1 cellular context compared by ENCODE assay signal in the genomic region with DNA sequence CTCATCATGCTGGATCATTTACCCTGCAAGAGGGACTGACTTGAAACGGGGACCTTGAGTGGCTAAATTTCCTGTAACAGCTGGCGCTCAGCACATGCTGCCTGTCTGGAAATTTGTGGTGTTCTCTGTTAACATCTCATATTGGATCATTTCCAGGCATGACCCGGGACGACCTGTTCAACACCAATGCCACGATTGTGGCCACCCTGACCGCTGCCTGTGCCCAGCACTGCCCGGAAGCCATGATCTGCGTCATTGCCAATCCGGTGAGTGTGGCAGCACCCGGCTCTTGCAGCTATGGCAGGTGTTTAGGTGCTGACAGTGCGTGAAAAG.
TF ChIP-seq lines count a peak whose summit lies in the region.

No MANE protein-coding gene starts in this region.

TF ChIP-seq in WTC11, 78 proteins besides CTCF, POLR2A, EP300 and RAD21 (continued from another document):
- TF ChIP-seq, protein P1, sequence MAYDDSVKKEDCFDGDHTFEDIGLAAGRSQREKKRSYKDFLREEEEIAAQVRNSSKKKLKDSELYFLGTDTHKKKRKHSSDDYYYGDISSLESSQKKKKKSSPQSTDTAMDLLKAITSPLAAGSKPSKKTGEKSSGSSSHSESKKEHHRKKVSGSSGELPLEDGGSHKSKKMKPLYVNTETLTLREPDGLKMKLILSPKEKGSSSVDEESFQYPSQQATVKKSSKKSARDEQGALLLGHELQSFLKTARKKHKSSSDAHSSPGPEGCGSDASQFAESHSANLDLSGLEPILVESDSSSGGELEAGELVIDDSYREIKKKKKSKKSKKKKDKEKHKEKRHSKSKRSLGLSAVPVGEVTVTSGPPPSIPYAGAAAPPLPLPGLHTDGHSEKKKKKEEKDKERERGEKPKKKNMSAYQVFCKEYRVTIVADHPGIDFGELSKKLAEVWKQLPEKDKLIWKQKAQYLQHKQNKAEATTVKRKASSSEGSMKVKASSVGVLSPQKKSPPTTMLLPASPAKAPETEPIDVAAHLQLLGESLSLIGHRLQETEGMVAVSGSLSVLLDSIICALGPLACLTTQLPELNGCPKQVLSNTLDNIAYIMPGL (CRISPR knock-in tag; IDR thresholded peaks at IDR 0.05), result no peak
- no peak for TF ChIP-seq ZNF219 (CRISPR knock-in tag; IDR thresholded peaks at IDR 0.05; ENCODE audit: borderline replicate concordance)
- TF ChIP-seq, protein P2, sequence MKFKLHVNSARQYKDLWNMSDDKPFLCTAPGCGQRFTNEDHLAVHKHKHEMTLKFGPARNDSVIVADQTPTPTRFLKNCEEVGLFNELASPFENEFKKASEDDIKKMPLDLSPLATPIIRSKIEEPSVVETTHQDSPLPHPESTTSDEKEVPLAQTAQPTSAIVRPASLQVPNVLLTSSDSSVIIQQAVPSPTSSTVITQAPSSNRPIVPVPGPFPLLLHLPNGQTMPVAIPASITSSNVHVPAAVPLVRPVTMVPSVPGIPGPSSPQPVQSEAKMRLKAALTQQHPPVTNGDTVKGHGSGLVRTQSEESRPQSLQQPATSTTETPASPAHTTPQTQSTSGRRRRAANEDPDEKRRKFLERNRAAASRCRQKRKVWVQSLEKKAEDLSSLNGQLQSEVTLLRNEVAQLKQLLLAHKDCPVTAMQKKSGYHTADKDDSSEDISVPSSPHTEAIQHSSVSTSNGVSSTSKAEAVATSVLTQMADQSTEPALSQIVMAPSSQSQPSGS (CRISPR knock-in tag; IDR thresholded peaks at IDR 0.05; ENCODE audit: borderline replicate concordance, low read depth), result no peak
- TF ChIP-seq MLX (CRISPR knock-in tag; IDR thresholded peaks at IDR 0.05), result no peak
- no peak for TF ChIP-seq EMX1 (CRISPR knock-in tag; IDR thresholded peaks at IDR 0.05)
- no peak for TF ChIP-seq ETV6 (CRISPR knock-in tag; IDR thresholded peaks at IDR 0.05)
- TF ChIP-seq ZNF396 (CRISPR knock-in tag; IDR thresholded peaks at IDR 0.05; ENCODE audit: borderline replicate concordance), result no peak
TF ChIP-seq in WTC11: peak in this region for 0.
